Comparison of ENCODE assay signal across 8 cellular contexts in the genomic region with DNA sequence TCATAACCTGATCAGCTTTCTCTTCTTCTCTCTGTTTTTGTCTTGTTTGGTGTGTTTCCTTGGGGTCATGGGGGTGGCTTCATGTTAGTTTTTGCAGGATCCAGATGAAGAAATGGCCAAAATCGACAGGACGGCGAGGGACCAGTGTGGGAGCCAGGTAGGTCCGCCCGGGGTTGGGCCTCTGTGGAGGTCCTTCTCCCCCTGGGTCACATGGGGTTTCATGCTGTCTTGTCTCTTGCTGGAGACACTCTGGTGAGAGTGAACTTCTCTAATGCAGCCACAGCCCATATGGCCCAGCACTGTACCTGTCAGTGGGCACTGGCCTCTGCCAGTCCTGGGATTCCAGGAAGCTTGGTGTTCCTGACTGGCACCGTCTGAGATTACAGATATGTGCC. TPM values are rescaled to one million over a fixed set of nuclear protein-coding genes. Genes with fewer than 3 reads are reported as not detected.
DNase-seq lines count a peak whose midpoint lies in the region; ATAC-seq and TF ChIP-seq lines count a peak whose summit lies in the region.

No MANE protein-coding gene starts in this region.

- H3K4me3 Mint-ChIP-seq in naive thymus-derived CD4-positive, alpha-beta T cell: peak overlapping the region; percentile 83 to 96 (median 90)

- peak overlapping the region; percentile 79 for H3K4me3 ChIP-seq in BLaER1
- H3K4me3 ChIP-seq in cardiac fibroblast (replicated peaks in 1 of 2; ENCODE audit: low read depth in 2 of 2, low read length in 2 of 2): peak overlapping the region; percentile 32 to 54
- H3K4me3 ChIP-seq in naive thymus-derived CD4-positive, alpha-beta T cell (ENCODE audit: low read length): peak overlapping the region; percentile 30

- no peaks in the 10 kb centered on the region for H3K27me3 Mint-ChIP-seq in naive thymus-derived CD4-positive, alpha-beta T cell

- CTCF ChIA-PET in naive thymus-derived CD4-positive, alpha-beta T cell (lab: Charles Lee): interaction anchor here (0.9 kb wide), 1 partner anchor 18 kb away, joined by 3 read pairs; no protein-coding TSS in a partner anchor

- peaks cover 0 to 15% (median 3%) of the 10 kb centered on the region in 5 donors for H3K36me3 Mint-ChIP-seq in naive thymus-derived CD4-positive, alpha-beta T cell

- in situ Hi-C loops in KBM-7 (cut with MboI; ENCODE audit: low pct_unique_long_range_greater_than_20kb, low sequenced_read_pairs): no loop called here

- intact Hi-C loops in naive thymus-derived CD4-positive, alpha-beta T cell (cut with micrococcal nuclease): loop anchor here in 1 of 2 donors (1.0 kb wide), 1 partner anchor 24 kb away; no protein-coding TSS in a partner anchor

- no peaks in the 10 kb centered on the region for H3K27me3 ChIP-seq in BLaER1
- no peaks in the 10 kb centered on the region for H3K27me3 ChIP-seq in naive thymus-derived CD4-positive, alpha-beta T cell (ENCODE audit: control insufficient read depth in 2 of 2, insufficient read depth in 2 of 2, low read length in 2 of 2)

- peak overlapping the region; percentile 80; the same call in 1 of the 2 replicates for H3K9ac ChIP-seq in BLaER1

- peak overlapping the region; percentile 80 for H3K4me2 ChIP-seq in BLaER1

- no peak for ATAC-seq in naive thymus-derived CD4-positive, alpha-beta T cell
- no peak for ATAC-seq in HG02938 (IDR thresholded peaks at IDR 0.05; ENCODE audit: unreplicated experiment)

- H3K4me1 Mint-ChIP-seq in naive thymus-derived CD4-positive, alpha-beta T cell: peaks cover 0 to 40% (median 11%) of the 10 kb centered on the region in 7 donors

- peak overlapping the region; percentile 54 to 93 (median 81) for H3K27ac Mint-ChIP-seq in naive thymus-derived CD4-positive, alpha-beta T cell

- peaks cover 14% of the 10 kb centered on the region; the same call in 1 of the 2 replicates for H3K36me3 ChIP-seq in BLaER1
- no peaks in the 10 kb centered on the region for H3K36me3 ChIP-seq in naive thymus-derived CD4-positive, alpha-beta T cell (ENCODE audit: control insufficient read depth in 2 of 3, insufficient read depth in 3 of 3, low read length in 3 of 3)

- no peak for TF ChIP-seq CTCF in cardiac fibroblast (IDR thresholded peaks at IDR 0.05; ENCODE audit: low read depth, low read length)

- DNase-seq in KBM-7 (peak; percentile 9), cardiac fibroblast (ENCODE audit: low read depth in 2 of 2) (no peak), amniotic stem cell (lab: John Stamatoyannopoulos, UW) (no peak), NCI-H1436 (lab: John Stamatoyannopoulos, UW) (no peak), RPMI8226 (no peak)
- no peak for DNase-seq in naive thymus-derived CD4-positive, alpha-beta T cell

- peaks cover 0 to 3% (median 0%) of the 10 kb centered on the region in 11 donors for H3K9me3 Mint-ChIP-seq in naive thymus-derived CD4-positive, alpha-beta T cell

- H3K27ac ChIP-seq in BLaER1: no peak overlapping the region
- no peak overlapping the region for H3K27ac ChIP-seq in naive thymus-derived CD4-positive, alpha-beta T cell (ENCODE audit: low read depth, low read length)

- H3K9me3 ChIP-seq in BLaER1: no peaks in the 10 kb centered on the region
- H3K9me3 ChIP-seq in naive thymus-derived CD4-positive, alpha-beta T cell (ENCODE audit: control insufficient read depth in 2 of 3, low read length in 3 of 3): no peaks in the 10 kb centered on the region

- POLR2A ChIA-PET in naive thymus-derived CD4-positive, alpha-beta T cell (lab: Charles Lee): interaction anchor here (0.6 to 2.4 kb wide), 5 partner anchors 17 to 213 kb away, joined by 3 to 23 read pairs (median 7); no protein-coding TSS in a partner anchor

- peaks cover 38% of the 10 kb centered on the region for H3K4me1 ChIP-seq in BLaER1
- H3K4me1 ChIP-seq in naive thymus-derived CD4-positive, alpha-beta T cell (ENCODE audit: control insufficient read depth in 2 of 2, insufficient read depth in 2 of 2, low read length in 2 of 2): no peaks in the 10 kb centered on the region

- no peaks in the 10 kb centered on the region for H4K20me1 ChIP-seq in BLaER1

RNA-seq across cellular contexts. Expression of gene CCNE1, which starts 1.1 kb away (rescaled TPM):
- total RNA-seq in naive thymus-derived CD4-positive, alpha-beta T cell: 10 to 100 TPM in 1 of 5 experiments, 1 to 10 TPM in 4; 5.3 to 36.1 (median 6.6) TPM
- polyA plus RNA-seq in naive thymus-derived CD4-positive, alpha-beta T cell: 1 to 10 TPM; 1.9 to 2.6 TPM
